In genomic region chr1:242673652-242674051, GRCh38 we compare ENCODE assay signal across 17 cellular contexts.
A peak's percentile ranks its signal among the peaks of the same experiment; 100 is the strongest.
DNase-seq lines count a peak whose midpoint lies in the region.
"Had no signal": no experiment of that assay in that cellular context is flagged by ENCODE, and none has a peak within 500 bp of the region (broad histone marks: within the 10 kb centered on the region; RNA-seq: fewer than 3 reads in every experiment).

No MANE protein-coding gene starts in this region.

- DNase-seq in foreskin melanocyte: peak; percentile 20
- DNase-seq in midbrain (lab: John Stamatoyannopoulos, UW): peak; percentile 63
- DNase-seq in superior temporal gyrus (ENCODE audit: extremely low spot score): peak; percentile 88
- no peak for DNase-seq in NCI-H2171 treated with DMSO at 0.1 percent for 48 hours (lab: John Stamatoyannopoulos, UW)
- no peak for DNase-seq in NCI-H1092 treated with DMSO at 0.1 percent for 48 hours (lab: John Stamatoyannopoulos, UW)
- DNase-seq in HUDEP-2 (lab: John Stamatoyannopoulos, UW; ENCODE audit: unreplicated experiment in 76 of 76): no peak
- DNase-seq: Calu3; Kasumi-1; NCI-H1105; NCI-H1436 treated with DMSO at 0.1 percent for 48 hours; NCI-H187 treated with DMSO at 0.1 percent for 48 hours; NCI-H524; NCI-H82; NK-92 treated with Interleukin-12 subunit alpha and Interleukin-12 subunit beta, amount 100 ng/mL, for 24 hours; PC-3 had no signal

- peak overlapping the region; percentile 60 for H3K27ac ChIP-seq in angular gyrus (ENCODE audit: low read depth, low read length)
- H3K27ac ChIP-seq: SJSA1 had no signal

Comparison
In these comparisons a context has a peak if more than half of its experiments do, and no peak if none do; other contexts are left out.
1. DNase-seq: peak in foreskin melanocyte (single experiment), midbrain (single experiment) and superior temporal gyrus (single experiment); none in NCI-H2171 treated with DMSO at 0.1 percent for 48 hours (single experiment), NCI-H1092 treated with DMSO at 0.1 percent for 48 hours (single experiment) and HUDEP-2 (0 of 76).